In genomic region chr7:5665106-5666025, GRCh38 we compare ENCODE assay signal across 7 cellular contexts.
DNase-seq lines count a peak whose midpoint lies in the region; ATAC-seq and TF ChIP-seq lines count a peak whose summit lies in the region.

No MANE protein-coding gene starts in this region.

- no peaks in the 10 kb centered on the region for H3K9me3 ChIP-seq in adipocyte (ENCODE audit: control insufficient read depth, low read length)
- H3K9me3 ChIP-seq in left ventricle myocardium inferior (replicated peaks), result no peaks in the 10 kb centered on the region

- no peak for ATAC-seq in HG02884 (IDR thresholded peaks at IDR 0.05; ENCODE audit: unreplicated experiment)

- H3K36me3 ChIP-seq in adipocyte (ENCODE audit: control insufficient read depth, insufficient read depth, low read length, severe bottlenecking), result peaks cover 29% of the 10 kb centered on the region
- peaks cover 11% of the 10 kb centered on the region for H3K36me3 ChIP-seq in left ventricle myocardium inferior

- DNase-seq in NCI-H1105 treated with DMSO at 0.1 percent for 48 hours (lab: John Stamatoyannopoulos, UW) (peak; percentile 68), SKM-1 treated with dmso at 0.1 percent for 144 hours (lab: John Stamatoyannopoulos, UW; ENCODE audit: unreplicated experiment) (peak; percentile 42), adipocyte (ENCODE audit: low read depth) (peak; percentile 90), left ventricle myocardium inferior (peak; percentile 43), putamen (ENCODE audit: low spot score) (peak; percentile 89)

- peaks cover 19% of the 10 kb centered on the region for H3K4me1 ChIP-seq in adipocyte (ENCODE audit: control insufficient read depth, insufficient read depth, low read length)
- peaks cover 30% of the 10 kb centered on the region for H3K4me1 ChIP-seq in left ventricle myocardium inferior

- no peak overlapping the region for H3K27ac ChIP-seq in left ventricle myocardium inferior (replicated peaks)

- intact Hi-C loops in left ventricle myocardium inferior (cut with micrococcal nuclease), result no loop called here

- TF ChIP-seq CTCF in GM12875 (IDR thresholded peaks at IDR 0.05; ENCODE audit: borderline replicate concordance, insufficient read depth, low read depth, low read length) (peak; percentile 66), left ventricle myocardium inferior (IDR thresholded peaks at IDR 0.05; ENCODE audit: borderline replicate concordance) (peak; percentile 92)

- no peaks in the 10 kb centered on the region for H3K27me3 ChIP-seq in adipocyte (replicated peaks; ENCODE audit: control insufficient read depth, insufficient read depth, low read length)
- no peaks in the 10 kb centered on the region for H3K27me3 ChIP-seq in left ventricle myocardium inferior (ENCODE audit: low read depth)

- no peak overlapping the region for H3K4me3 ChIP-seq in GM12875 (ENCODE audit: low read depth, low read length)
- no peak overlapping the region for H3K4me3 ChIP-seq in adipocyte (ENCODE audit: low read length)
- H3K4me3 ChIP-seq in left ventricle myocardium inferior, result no peak overlapping the region

- peak overlapping the region; percentile 45 for H3K9ac ChIP-seq in adipocyte (ENCODE audit: low read length)
